In genomic region chr1:169078163-169078883, GRCh38 we compare ENCODE assay signal across 19 cellular contexts. TPM values are rescaled to one million over a fixed set of nuclear protein-coding genes. Genes with fewer than 3 reads are reported as not detected.
DNase-seq lines count a peak whose midpoint lies in the region; ATAC-seq, FAIRE-seq and TF ChIP-seq lines count a peak whose summit lies in the region.
"Had no signal": no experiment of that assay in that cellular context is flagged by ENCODE, and none has a peak within 500 bp of the region (broad histone marks: within the 10 kb centered on the region; RNA-seq: fewer than 3 reads in every experiment).

No MANE protein-coding gene starts in this region.

- CTCF ChIA-PET in HEK293 (lab: Yijun Ruan, JAX) = no interaction called here

- H3K4me1 Mint-ChIP-seq in natural killer cell = no peaks in the 10 kb centered on the region
- H3K4me1 Mint-ChIP-seq in osteocyte (ENCODE audit: unreplicated experiment) = peaks cover 15% of the 10 kb centered on the region
- H3K4me1 Mint-ChIP-seq: CD8-positive, alpha-beta memory T cell had no signal

- peak; percentile 4 for DNase-seq in DMS79 treated with DMSO at 0.1 percent for 48 hours (lab: John Stamatoyannopoulos, UW)
- DNase-seq in DMS79 (lab: John Stamatoyannopoulos, UW) = no peak
- peak; percentile 56 for DNase-seq in NCI-H69 (lab: John Stamatoyannopoulos, UW)
- DNase-seq in NCI-H2107 (lab: John Stamatoyannopoulos, UW) = no peak
- DNase-seq in natural killer cell = no peak
- DNase-seq in osteocyte (ENCODE audit: extremely low spot score, unreplicated experiment) = no peak
- DNase-seq: CD8-positive, alpha-beta memory T cell; GOT3; KG1; NCI-H1048; NCI-H1694; NCI-H510A; NK-92 treated with Interleukin-12 subunit alpha and Interleukin-12 subunit beta, amount 100 ng/mL, for 24 hours; SHP77 had no signal

- H3K36me3 Mint-ChIP-seq in natural killer cell (no peaks in the 10 kb centered on the region), osteocyte (ENCODE audit: unreplicated experiment) (no peaks in the 10 kb centered on the region)
- H3K36me3 Mint-ChIP-seq: CD8-positive, alpha-beta memory T cell had no signal

- intact Hi-C loops in natural killer cell (cut with micrococcal nuclease) = no loop called here

- H3K27ac ChIP-seq in HEK293 (ENCODE audit: extremely low read depth, low read depth, low read length) = no peak overlapping the region
- H3K27ac ChIP-seq: BLaER1 treated with 17β-estradiol and CSF1 and Interleukin-3, amounts not matched to agents 10 nM and 100 nM had no signal

- H3K4me3 Mint-ChIP-seq in natural killer cell (no peak overlapping the region), osteocyte (ENCODE audit: unreplicated experiment) (no peak overlapping the region)
- H3K4me3 Mint-ChIP-seq: CD8-positive, alpha-beta memory T cell had no signal

- no peak for TF ChIP-seq CTCF in HEK293 (tag by site-specific recombination; IDR thresholded peaks at IDR 0.05)
- no peak for TF ChIP-seq CTCF in natural killer cell (IDR thresholded peaks at IDR 0.05)
- no peak for TF ChIP-seq CTCF in osteocyte (IDR thresholded peaks at IDR 0.05)

- POLR2A ChIA-PET in HEK293 (lab: Yijun Ruan, JAX) = no interaction called here

- no peaks in the 10 kb centered on the region for H3K4me1 ChIP-seq in HEK293 (ENCODE audit: control insufficient read depth, insufficient read depth, low read length)
- H3K4me1 ChIP-seq: BLaER1 treated with 17β-estradiol and CSF1 and Interleukin-3, amounts not matched to agents 10 nM and 100 nM had no signal

- H3K27ac Mint-ChIP-seq in natural killer cell (no peak overlapping the region), osteocyte (ENCODE audit: unreplicated experiment) (no peak overlapping the region)

- no peak overlapping the region for H3K4me3 ChIP-seq in HEK293 (ENCODE audit: low read depth, low read length)
- H3K4me3 ChIP-seq: BLaER1 treated with 17β-estradiol and CSF1 and Interleukin-3, amounts not matched to agents 10 nM and 100 nM had no signal

- no peak for ATAC-seq in natural killer cell

- H3K9me3 Mint-ChIP-seq in natural killer cell (no peaks in the 10 kb centered on the region), osteocyte (ENCODE audit: unreplicated experiment) (no peaks in the 10 kb centered on the region)
- H3K9me3 Mint-ChIP-seq: CD8-positive, alpha-beta memory T cell had no signal

- FAIRE-seq in islet of Langerhans (lab: Jason Lieb, UNC) = peak; percentile 85
- FAIRE-seq: A204.1, GM12892 had no signal

- peaks cover 0 to 2% of the 10 kb centered on the region in 2 donors for H3K27me3 Mint-ChIP-seq in natural killer cell (ENCODE audit: low read depth in 2 of 2)
- H3K27me3 Mint-ChIP-seq in osteocyte (ENCODE audit: unreplicated experiment) = no peaks in the 10 kb centered on the region

- no peaks in the 10 kb centered on the region for H3K9me3 ChIP-seq in HEK293 (ENCODE audit: control insufficient read depth, insufficient read depth, low read depth, low read length)
- H3K9me3 ChIP-seq: BLaER1 treated with 17β-estradiol and CSF1 and Interleukin-3, amounts not matched to agents 10 nM and 100 nM had no signal

- H3K36me3 ChIP-seq in HEK293 (ENCODE audit: control insufficient read depth in 2 of 2, insufficient read depth in 1 of 2, low read length in 2 of 2) = no peaks in the 10 kb centered on the region
- H3K36me3 ChIP-seq: BLaER1 treated with 17β-estradiol and CSF1 and Interleukin-3, amounts not matched to agents 10 nM and 100 nM had no signal

TF ChIP-seq in HEK293, 187 proteins besides CTCF, POLR2A, EP300 and RAD21:
- TF ChIP-seq HIC1 (tag by site-specific recombination; IDR thresholded peaks at IDR 0.05) (no peak), SCRT2 (tag by site-specific recombination; IDR thresholded peaks at IDR 0.05) (peak; percentile 50; the same call in 1 of the 2 replicates), ZNF518A (tag by site-specific recombination; conservative IDR thresholded peaks at IDR 0.05; ENCODE audit: low read depth) (no peak), WT1 (tag by site-specific recombination; IDR thresholded peaks at IDR 0.05) (no peak), KLF9 (tag by site-specific recombination; IDR thresholded peaks at IDR 0.05; ENCODE audit: low read depth) (no peak), ZNF776 (tag by site-specific recombination; IDR thresholded peaks at IDR 0.05; ENCODE audit: borderline replicate concordance) (no peak), PRDM1 (tag by site-specific recombination; IDR thresholded peaks at IDR 0.05) (no peak), ZNF626 (tag by site-specific recombination; IDR thresholded peaks at IDR 0.05) (no peak)

RNA-seq across cellular contexts. Expression of gene ATP1B1, which starts 28.2 kb away (rescaled TPM):
- total RNA-seq in natural killer cell = 10 to 100 TPM in 1 of 3 donors, 1 to 10 TPM in 2; 3.4 to 10.4 (median 4.9) TPM
- total RNA-seq in osteocyte = 42.0 and 45.5 TPM in 2 replicates

Comparison
In these comparisons a context has a peak if more than half of its experiments do, and no peak if none do; other contexts are left out.
1. DNase-seq: peak in DMS79 treated with DMSO at 0.1 percent for 48 hours (single experiment) and NCI-H69 (single experiment); none in DMS79 (single experiment), NCI-H2107 (single experiment), natural killer cell (single experiment) and osteocyte (single experiment).